ENCODE assay signal across 8 cellular contexts in the genomic region with DNA sequence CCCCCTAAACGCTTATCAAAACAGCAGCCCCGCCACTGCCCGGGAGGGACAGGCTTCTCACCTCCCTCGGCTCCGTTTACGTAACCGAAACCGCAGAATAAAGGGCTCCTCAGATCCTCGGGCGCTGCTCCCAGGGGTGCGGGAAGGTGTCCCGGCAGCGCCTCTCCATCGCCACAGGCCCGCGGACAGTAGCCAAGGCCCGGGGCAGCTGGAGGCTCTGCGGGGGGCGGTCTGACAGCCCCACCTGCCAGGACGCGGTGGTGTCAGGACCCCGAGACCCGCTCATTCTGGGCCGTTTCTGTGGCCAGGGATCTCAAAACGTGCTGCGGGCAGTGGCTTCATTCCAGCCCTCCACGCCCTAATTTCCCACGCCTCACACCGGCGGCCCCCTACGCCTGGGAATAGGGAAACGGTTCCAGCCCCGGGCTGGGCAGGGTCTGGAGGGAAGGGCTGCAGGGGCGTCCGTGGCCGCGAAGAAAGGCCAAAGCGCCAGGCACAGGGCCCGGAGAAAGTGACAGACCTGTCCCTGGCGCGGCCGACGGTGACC. TPM values are rescaled to one million over a fixed set of nuclear protein-coding genes. Genes with fewer than 3 reads are reported as not detected.
A peak's percentile ranks its signal among the peaks of the same experiment; 100 is the strongest.
DNase-seq lines count a peak whose midpoint lies in the region; ATAC-seq, FAIRE-seq and TF ChIP-seq lines count a peak whose summit lies in the region.
"Not testable (repeated sequence)": the region's sequence is repeated elsewhere in the genome, so short reads cannot be mapped to it uniquely, and the experiment has no call there.

No MANE protein-coding gene starts in this region.

- H3K36me3 ChIP-seq in BJ (ENCODE audit: control insufficient read depth, insufficient read depth, low read length); KMS-11 (ENCODE audit: insufficient read depth); astrocyte (ENCODE audit: insufficient read depth, low read length); gastroesophageal sphincter; mesendoderm (ENCODE audit: control insufficient read depth, insufficient read depth, low read length): not testable (repeated sequence)

- not testable (repeated sequence) for H4K20me1 ChIP-seq in KMS-11 (ENCODE audit: insufficient read depth); astrocyte (ENCODE audit: insufficient read depth, low read length)

- H3K79me1 ChIP-seq in mesendoderm (ENCODE audit: low read length): not testable (repeated sequence)

- H3K27ac Mint-ChIP-seq in astrocyte (ENCODE audit: unreplicated experiment): not testable (repeated sequence)

- not testable (repeated sequence) for H3K9me3 Mint-ChIP-seq in astrocyte (ENCODE audit: unreplicated experiment)

- H3K27me3 Mint-ChIP-seq in astrocyte (ENCODE audit: low read depth, unreplicated experiment): not testable (repeated sequence)

- not testable (repeated sequence) for TF ChIP-seq POLR2A in gastroesophageal sphincter (IDR thresholded peaks at IDR 0.05)

- not testable (repeated sequence) for H3K27me3 ChIP-seq in BJ (ENCODE audit: control insufficient read depth, insufficient read depth, low read length); KMS-11 (ENCODE audit: insufficient read depth, low read depth); astrocyte (ENCODE audit: insufficient read depth, low read length); gastroesophageal sphincter; mesendoderm (ENCODE audit: insufficient read depth, low read length, poor library complexity)

- CTCF ChIA-PET in BJ (lab: Yijun Ruan, JAX): not testable (repeated sequence)

- H4K8ac ChIP-seq in mesendoderm (ENCODE audit: low read depth, low read length): not testable (repeated sequence)

- not testable (repeated sequence) for H3K56ac ChIP-seq in mesendoderm (ENCODE audit: low read length)

- not testable (repeated sequence) for H3K27ac ChIP-seq in KMS-11; astrocyte (ENCODE audit: low read depth, low read length); mesendoderm (ENCODE audit: low read depth, low read length)
- H3K27ac ChIP-seq in gastroesophageal sphincter: peak overlapping the region; percentile 13 to 85 (median 82)

- DNase-seq in BJ (ENCODE audit: low read depth); astrocyte (ENCODE audit: low read depth): not testable (repeated sequence)
- DNase-seq in T follicular helper cell (ENCODE audit: low read depth): peak; percentile 27
- DNase-seq in mesendoderm: peak; percentile 39
- peak; percentile 30 for DNase-seq in stimulated activated CD4-positive, alpha-beta T cell treated with anti-CD3 and anti-CD28 coated beads, Interleukin-4, amount 100 ng/mL, for 1 hour

- not testable (repeated sequence) for H3K4me1 Mint-ChIP-seq in astrocyte (ENCODE audit: low read depth, unreplicated experiment)

- not testable (repeated sequence) for H3K23ac ChIP-seq in mesendoderm (ENCODE audit: low read length)

- H3K36me3 Mint-ChIP-seq in astrocyte (ENCODE audit: low read depth, unreplicated experiment): not testable (repeated sequence)

- POLR2A ChIA-PET in BJ (lab: Charles Lee): not testable (repeated sequence)

- not testable (repeated sequence) for H3K9ac ChIP-seq in KMS-11; astrocyte (ENCODE audit: low read length); mesendoderm (ENCODE audit: low read length)

- not testable (repeated sequence) for H3K9me3 ChIP-seq in astrocyte (ENCODE audit: insufficient read depth, low read depth, low read length); gastroesophageal sphincter

- not testable (repeated sequence) for H2BK5ac ChIP-seq in mesendoderm (ENCODE audit: low read length)

- not testable (repeated sequence) for H2BK120ac ChIP-seq in mesendoderm (ENCODE audit: low read depth, low read length)

- not testable (repeated sequence) for FAIRE-seq in astrocyte (lab: Jason Lieb, UNC)

- TF ChIP-seq EP300 in gastroesophageal sphincter (IDR thresholded peaks at IDR 0.05): not testable (repeated sequence)

- H3K79me2 ChIP-seq in KMS-11 (ENCODE audit: insufficient read depth, low read depth); astrocyte (ENCODE audit: insufficient read depth, low read length); mesendoderm (ENCODE audit: control insufficient read depth, insufficient read depth, low read length): not testable (repeated sequence)

- H3K4me2 ChIP-seq in KMS-11 (peak overlapping the region; percentile 56), astrocyte (ENCODE audit: low read length) (peak overlapping the region; percentile 85), mesendoderm (ENCODE audit: low read length) (peak overlapping the region; percentile 31)

- peak; percentile 8 for ATAC-seq in GM21447 (IDR thresholded peaks at IDR 0.05; ENCODE audit: unreplicated experiment)
- ATAC-seq in gastroesophageal sphincter: peak; percentile 19

- H3K4ac ChIP-seq in mesendoderm (ENCODE audit: low read depth, low read length): not testable (repeated sequence)

- not testable (repeated sequence) for H3K4me1 ChIP-seq in KMS-11 (ENCODE audit: low read depth, poor library complexity, severe bottlenecking); astrocyte (ENCODE audit: insufficient read depth, low read length); mesendoderm (ENCODE audit: control insufficient read depth, low read depth, low read length)
- peaks cover 0 to 16% (median 4%) of the 10 kb centered on the region in 3 donors for H3K4me1 ChIP-seq in gastroesophageal sphincter

- not testable (repeated sequence) for H2AK5ac ChIP-seq in mesendoderm (ENCODE audit: low read length)

- 3% methylated on average over 6 of the region's 43 CpGs; no CpG with 5 or more reads in 1 of the 2 donors for WGBS in gastroesophageal sphincter (ENCODE audit: low coverage in 1 of 2), 2 donors
- WGBS in mesendoderm (ENCODE audit: extremely low coverage, insufficient coverage, low lambda C conversion rate): no CpG with 5 or more reads among the region's 43 CpGs

- H3K18ac ChIP-seq in mesendoderm (ENCODE audit: low read length): not testable (repeated sequence)

- H4K5ac ChIP-seq in mesendoderm (ENCODE audit: low read length): not testable (repeated sequence)

- H3K4me3 Mint-ChIP-seq in astrocyte (ENCODE audit: unreplicated experiment): not testable (repeated sequence)

- not testable (repeated sequence) for TF ChIP-seq CTCF in BJ (IDR thresholded peaks at IDR 0.05; ENCODE audit: insufficient read depth, low read depth, low read length); KMS-11 (conservative IDR thresholded peaks at IDR 0.05; ENCODE audit: low read depth, low read length); astrocyte (IDR thresholded peaks at IDR 0.05; ENCODE audit: insufficient read depth, low read depth, low read length); gastroesophageal sphincter (IDR thresholded peaks at IDR 0.05)

- H2AFZ ChIP-seq in KMS-11 (ENCODE audit: low read depth) (peak overlapping the region; percentile 69), astrocyte (ENCODE audit: low read depth, low read length) (peak overlapping the region; percentile 34)

- H2BK15ac ChIP-seq in mesendoderm (replicated peaks; ENCODE audit: low read depth): not testable (repeated sequence)

- H3K4me3 ChIP-seq in BJ (ENCODE audit: low read depth, low read length): peak overlapping the region; percentile 19; the same call in 1 of the 2 replicates
- H3K4me3 ChIP-seq in KMS-11 (IDR thresholded peaks at IDR 0.05; ENCODE audit: insufficient read depth, low read depth, low read length); mesendoderm (ENCODE audit: low read length): not testable (repeated sequence)
- H3K4me3 ChIP-seq in astrocyte (ENCODE audit: insufficient read depth, low read depth, low read length): peak overlapping the region; percentile 5
- peak overlapping the region; percentile 61 to 74 for H3K4me3 ChIP-seq in gastroesophageal sphincter

RNA-seq across cellular contexts. Expression of a gene that starts 0.6 kb away (rescaled TPM):
- polyA plus RNA-seq in BJ (2011; rRNA removed): 0.05 TPM in 1 of 2 replicates, not detected in the other
- polyA minus RNA-seq in BJ (2011; rRNA and poly(A)+ RNA removed): 0.14 TPM in 1 of 2 replicates, not detected in the other
- total RNA-seq in astrocyte: 0.23 and 0.29 TPM in 2 replicates
- total RNA-seq in gastroesophageal sphincter: 10 to 100 TPM in 1 of 4 donors, 1 to 10 TPM in 3; 3.1 to 14.3 (median 6.9) TPM
- polyA plus RNA-seq in mesendoderm (2013, experiment 1 of 2): 0.10 TPM
- 0.17 TPM for polyA plus RNA-seq in mesendoderm (2013, experiment 2 of 2)

Comparison
In these comparisons a context has a peak if more than half of its experiments do, and no peak if none do; other contexts are left out.
1. H3K4me2 ChIP-seq: peak in every context shown above with its lines; median percentile 85 in astrocyte; 56 in KMS-11; 31 in mesendoderm.